In genomic region chr13:32456591-32456990, GRCh38 we compare ENCODE assay signal across 10 cellular contexts.
"Had no signal": no experiment of that assay in that cellular context is flagged by ENCODE, and none has a peak within 500 bp of the region (broad histone marks: within the 10 kb centered on the region; RNA-seq: fewer than 3 reads in every experiment).

No MANE protein-coding gene starts in this region.

- H3K4me3 ChIP-seq: GM23248, HAP-1 had no signal

- H3K36me3 ChIP-seq: HAP-1 had no signal

- H2AFZ ChIP-seq: GM23248 had no signal

- H3K4me2 ChIP-seq: KMS-11 had no signal

- H3K27ac Mint-ChIP-seq: HFFc6 had no signal

- H3K9me3 ChIP-seq: HAP-1 had no signal

- DNase-seq: GM23248, GOT3, H7, HFFc6, IMR-90, KBM-7 had no signal

- H3K9ac ChIP-seq: GM23248, KMS-11 had no signal

- H3K4me1 ChIP-seq: HAP-1 had no signal

- H3K4me3 Mint-ChIP-seq: HFFc6 had no signal

- ATAC-seq: HCT116 had no signal

- H3K27ac ChIP-seq: GM23248, HL-60, KMS-11 had no signal
